20 cellular contexts compared by ENCODE assay signal in the genomic region with DNA sequence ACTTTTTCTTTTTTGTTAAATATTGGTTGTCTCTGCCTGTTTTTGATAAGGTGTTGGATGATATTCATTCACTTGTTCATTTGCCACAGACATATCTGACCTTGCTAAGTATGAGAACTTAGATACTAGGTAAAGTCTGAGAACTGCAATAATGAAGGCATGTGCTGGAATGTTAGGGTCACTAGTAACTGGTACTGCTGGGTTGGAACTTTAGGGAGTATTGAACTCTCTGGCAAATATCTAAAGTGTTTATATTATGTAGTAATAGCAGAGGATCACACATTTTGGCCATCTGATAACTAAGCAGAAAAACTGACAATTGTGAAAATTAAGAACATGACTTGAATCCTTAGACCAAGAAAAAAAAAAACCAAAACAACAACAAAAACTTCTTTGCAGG.
DNase-seq lines count a peak whose midpoint lies in the region; ATAC-seq, FAIRE-seq and TF ChIP-seq lines count a peak whose summit lies in the region.
"Had no signal": no experiment of that assay in that cellular context is flagged by ENCODE, and none has a peak within 500 bp of the region (broad histone marks: within the 10 kb centered on the region; RNA-seq: fewer than 3 reads in every experiment).

No MANE protein-coding gene starts in this region.

- H3K9me3 Mint-ChIP-seq in activated T-helper 17 cell treated with anti-CD3 and anti-CD28 coated beads, Interleukin-2, amount 50 U/mL, for 72 hours = no peaks in the 10 kb centered on the region

- H3K79me2 ChIP-seq in HepG2 (ENCODE audit: insufficient read depth, low read length) (no peaks in the 10 kb centered on the region), hepatocyte (no peaks in the 10 kb centered on the region)

- H3K36me3 ChIP-seq in liver (ENCODE audit: control insufficient read depth in 4 of 4, insufficient read depth in 3 of 4, low read depth in 1 of 4, low read length in 3 of 4) (no peaks in the 10 kb centered on the region), HepG2 (replicated peaks in 1 of 2; ENCODE audit: control insufficient read depth in 1 of 2, insufficient read depth in 2 of 2, low read length in 2 of 2) (no peaks in the 10 kb centered on the region), hepatocyte (replicated peaks; ENCODE audit: insufficient read depth, low read depth) (no peaks in the 10 kb centered on the region), right lobe of liver (no peaks in the 10 kb centered on the region)
- H3K36me3 ChIP-seq: BLaER1 treated with 17β-estradiol and CSF1 and Interleukin-3, amounts not matched to agents 10 nM and 100 nM had no signal

- intact Hi-C loops in HepG2 (cut with micrococcal nuclease; ENCODE audit: unreplicated experiment) (no loop called here), right lobe of liver (cut with DNase I) (no loop called here)

- CTCF ChIA-PET in HepG2 (lab: Yijun Ruan, JAX; ENCODE audit: low intra/inter-chr PET ratio, low total read pairs) = no interaction called here

- no peaks in the 10 kb centered on the region for H4K20me1 ChIP-seq in HepG2 (ENCODE audit: insufficient read depth, low read length)
- no peaks in the 10 kb centered on the region for H4K20me1 ChIP-seq in hepatocyte (ENCODE audit: insufficient read depth, poor library complexity, severe bottlenecking)
- H4K20me1 ChIP-seq: BLaER1 treated with 17β-estradiol and CSF1 and Interleukin-3, amounts not matched to agents 10 nM and 100 nM had no signal

- H3K27me3 ChIP-seq in liver (ENCODE audit: control insufficient read depth in 4 of 4, insufficient read depth in 4 of 4, low read length in 3 of 4) (no peaks in the 10 kb centered on the region), HepG2 (ENCODE audit: control insufficient read depth in 1 of 2, insufficient read depth in 2 of 2, low read length in 2 of 2) (no peaks in the 10 kb centered on the region), hepatocyte (no peaks in the 10 kb centered on the region), right lobe of liver (no peaks in the 10 kb centered on the region)
- H3K27me3 ChIP-seq: BLaER1 treated with 17β-estradiol and CSF1 and Interleukin-3, amounts not matched to agents 10 nM and 100 nM had no signal

- H3K9me2 ChIP-seq in hepatocyte (replicated peaks; ENCODE audit: insufficient read depth) = no peaks in the 10 kb centered on the region

- ATAC-seq in HepG2 (no peak), right lobe of liver (peak; percentile 37 to 65 (median 50))
- ATAC-seq in activated T-helper 17 cell treated with anti-CD3 and anti-CD28 coated beads, Interleukin-2, amount 50 U/mL, for 72 hours (replicated peaks) = no peak
- ATAC-seq: A549; CD8-positive, alpha-beta T cell had no signal

- TF ChIP-seq EP300 in HepG2 (IDR thresholded peaks at IDR 0.05; ENCODE audit: low read depth in 2 of 2, low read length in 2 of 2) (no peak), HepG2 (CRISPR knock-in tag; IDR thresholded peaks at IDR 0.05; ENCODE audit: borderline replicate concordance) (no peak)

- H3K4me3 Mint-ChIP-seq in activated T-helper 17 cell treated with anti-CD3 and anti-CD28 coated beads, Interleukin-2, amount 50 U/mL, for 72 hours = no peak overlapping the region
- H3K4me3 Mint-ChIP-seq: B cell; CD4-positive, alpha-beta T cell; CD8-positive, alpha-beta T cell had no signal

- BruUV-seq in HepG2 (replicated peaks; lab: Mats Ljungman, UMichigan) = no TSS peak

- no peak for TF ChIP-seq RAD21 in liver (IDR thresholded peaks at IDR 0.05)
- TF ChIP-seq RAD21 in HepG2 (CRISPR knock-in tag; IDR thresholded peaks at IDR 0.05) = no peak

- H3K9ac ChIP-seq in liver (ENCODE audit: low read depth in 1 of 2, low read length in 2 of 2) (no peak overlapping the region), HepG2 (ENCODE audit: insufficient read depth, low read depth, low read length) (no peak overlapping the region)
- H3K9ac ChIP-seq: BLaER1 treated with 17β-estradiol and CSF1 and Interleukin-3, amounts not matched to agents 10 nM and 100 nM had no signal

- H3K9me3 ChIP-seq in liver (ENCODE audit: control insufficient read depth in 4 of 4, low read length in 3 of 4) (no peaks in the 10 kb centered on the region), HepG2 (ENCODE audit: low read length) (no peaks in the 10 kb centered on the region), hepatocyte (ENCODE audit: low read depth) (no peaks in the 10 kb centered on the region), right lobe of liver (no peaks in the 10 kb centered on the region)
- H3K9me3 ChIP-seq: A549; BLaER1 treated with 17β-estradiol and CSF1 and Interleukin-3, amounts not matched to agents 10 nM and 100 nM had no signal

- no peaks in the 10 kb centered on the region for H3K36me3 Mint-ChIP-seq in activated T-helper 17 cell treated with anti-CD3 and anti-CD28 coated beads, Interleukin-2, amount 50 U/mL, for 72 hours (ENCODE audit: low read depth)
- H3K36me3 Mint-ChIP-seq: CD8-positive, alpha-beta T cell had no signal

- in situ Hi-C loops in HepG2 (cut with HindIII; ENCODE audit: extremely low pct_ligation_motif_present, low pct_unique_long_range_greater_than_20kb) = no loop called here

- TF ChIP-seq CTCF in liver (IDR thresholded peaks at IDR 0.05; ENCODE audit: low read depth, low read length, missing input control) (no peak), HepG2 (CRISPR knock-in tag; IDR thresholded peaks at IDR 0.05) (no peak), hepatocyte (IDR thresholded peaks at IDR 0.05; ENCODE audit: poor library complexity) (no peak), right lobe of liver (IDR thresholded peaks at IDR 0.05) (no peak)

- H3K4me2 ChIP-seq in HepG2 (ENCODE audit: low read depth, low read length) (no peak overlapping the region), hepatocyte (peak overlapping the region; percentile 51)
- H3K4me2 ChIP-seq: A549; BLaER1 treated with 17β-estradiol and CSF1 and Interleukin-3, amounts not matched to agents 10 nM and 100 nM had no signal

- H3K27me3 Mint-ChIP-seq in activated T-helper 17 cell treated with anti-CD3 and anti-CD28 coated beads, Interleukin-2, amount 50 U/mL, for 72 hours = no peaks in the 10 kb centered on the region
- H3K27me3 Mint-ChIP-seq: B cell; CD4-positive, alpha-beta T cell had no signal

- H3K4me1 Mint-ChIP-seq in activated T-helper 17 cell treated with anti-CD3 and anti-CD28 coated beads, Interleukin-2, amount 50 U/mL, for 72 hours = no peaks in the 10 kb centered on the region
- H3K4me1 Mint-ChIP-seq: B cell had no signal

- H3K4me1 ChIP-seq in liver (ENCODE audit: control insufficient read depth in 4 of 4, insufficient read depth in 4 of 4, low read length in 3 of 4) (peaks cover 0 to 10% (median 2%) of the 10 kb centered on the region in 4 donors), HepG2 (ENCODE audit: insufficient read depth, low read length) (peaks cover 25% of the 10 kb centered on the region), hepatocyte (ENCODE audit: insufficient read depth) (peaks cover 8% of the 10 kb centered on the region), right lobe of liver (peaks cover 0 to 18% (median 0%) of the 10 kb centered on the region in 4 donors)
- H3K4me1 ChIP-seq: A549 had no signal

- no peak for TF ChIP-seq POLR2A in HepG2 (IDR thresholded peaks at IDR 0.05; ENCODE audit: insufficient read depth in 1 of 2, low read depth in 2 of 2, low read length in 2 of 2)
- TF ChIP-seq POLR2A in right lobe of liver (IDR thresholded peaks at IDR 0.05) = no peak

- no peak overlapping the region for H3K27ac Mint-ChIP-seq in activated T-helper 17 cell treated with anti-CD3 and anti-CD28 coated beads, Interleukin-2, amount 50 U/mL, for 72 hours
- H3K27ac Mint-ChIP-seq: B cell; CD4-positive, alpha-beta T cell; CD8-positive, alpha-beta T cell had no signal

- no peak overlapping the region for H3K4me3 ChIP-seq in liver (ENCODE audit: low read depth in 1 of 3, low read length in 3 of 3)
- H3K4me3 ChIP-seq in HepG2 (replicated peaks in 1 of 3; ENCODE audit: insufficient read depth in 1 of 3, low read depth in 2 of 3, low read length in 3 of 3) = no peak overlapping the region
- no peak overlapping the region for H3K4me3 ChIP-seq in hepatocyte
- H3K4me3 ChIP-seq in right lobe of liver = no peak overlapping the region
- H3K4me3 ChIP-seq: A549; BLaER1 treated with 17β-estradiol and CSF1 and Interleukin-3, amounts not matched to agents 10 nM and 100 nM had no signal

- POLR2A ChIA-PET in HepG2 (lab: Yijun Ruan, JAX) = no interaction called here

- DNase-seq in HepG2 (ENCODE audit: low spot score) (no peak), hepatocyte (ENCODE audit: low spot score) (no peak), right lobe of liver (no peak), hepatic stellate cell (ENCODE audit: low spot score) (no peak), cerebellar cortex (ENCODE audit: low spot score) (no peak)
- DNase-seq: AML-193; CD4-positive, alpha-beta T cell; CD8-positive, alpha-beta T cell; DMS79 treated with DMSO at 0.1 percent for 48 hours; GF-D8 had no signal

- no peak for FAIRE-seq in HepG2 (lab: Jason Lieb, UNC)
- FAIRE-seq: A549, G401.6, GM12891, GM19239 had no signal

- no peak overlapping the region for H2AFZ ChIP-seq in HepG2 (ENCODE audit: low read length)
- no peak overlapping the region for H2AFZ ChIP-seq in hepatocyte

- H3K27ac ChIP-seq in liver (ENCODE audit: low read depth in 1 of 2, low read length in 2 of 2) (no peak overlapping the region), HepG2 (ENCODE audit: extremely low read length, insufficient read depth, low read length) (no peak overlapping the region), hepatocyte (no peak overlapping the region), right lobe of liver (no peak overlapping the region)
- H3K27ac ChIP-seq: 22Rv1; A549; BLaER1 treated with 17β-estradiol and CSF1 and Interleukin-3, amounts not matched to agents 10 nM and 100 nM; C4-2B had no signal

TF ChIP-seq in liver, 16 proteins besides CTCF, POLR2A, EP300 and RAD21:
- TF ChIP-seq HNF4A (conservative IDR thresholded peaks at IDR 0.05) (peak; percentile 26 to 44), SP1 (IDR thresholded peaks at IDR 0.05) (peak; percentile 16), TAF1 (conservative IDR thresholded peaks at IDR 0.05) (no peak), RXRA (IDR thresholded peaks at IDR 0.05) (peak; percentile 57 to 61), FOXA2 (IDR thresholded peaks at IDR 0.05) (no peak)

TF ChIP-seq in HepG2, 621 proteins besides CTCF, POLR2A, EP300 and RAD21 (continues in another document):
- TF ChIP-seq FOXC1 (CRISPR knock-in tag; IDR thresholded peaks at IDR 0.05; ENCODE audit: borderline replicate concordance) (no peak), CEBPG (CRISPR knock-in tag; IDR thresholded peaks at IDR 0.05) (no peak), ZFY (CRISPR knock-in tag; IDR thresholded peaks at IDR 0.05) (no peak), YY1 (IDR thresholded peaks at IDR 0.05; ENCODE audit: insufficient read depth, insufficient replicate concordance, low read depth, low read length) (no peak), ZFP62 (CRISPR knock-in tag; IDR thresholded peaks at IDR 0.05) (no peak), ETV5 (CRISPR knock-in tag; IDR thresholded peaks at IDR 0.05; ENCODE audit: borderline replicate concordance) (no peak)

Comparison
In these comparisons a context has a peak if more than half of its experiments do, and no peak if none do; other contexts are left out.
1. ATAC-seq: peak in right lobe of liver (4 of 4); none in HepG2 (single experiment) and activated T-helper 17 cell treated with anti-CD3 and anti-CD28 coated beads, Interleukin-2, amount 50 U/mL, for 72 hours (single experiment).